Comparison of ENCODE assay signal across 8 cellular contexts in the genomic region with DNA sequence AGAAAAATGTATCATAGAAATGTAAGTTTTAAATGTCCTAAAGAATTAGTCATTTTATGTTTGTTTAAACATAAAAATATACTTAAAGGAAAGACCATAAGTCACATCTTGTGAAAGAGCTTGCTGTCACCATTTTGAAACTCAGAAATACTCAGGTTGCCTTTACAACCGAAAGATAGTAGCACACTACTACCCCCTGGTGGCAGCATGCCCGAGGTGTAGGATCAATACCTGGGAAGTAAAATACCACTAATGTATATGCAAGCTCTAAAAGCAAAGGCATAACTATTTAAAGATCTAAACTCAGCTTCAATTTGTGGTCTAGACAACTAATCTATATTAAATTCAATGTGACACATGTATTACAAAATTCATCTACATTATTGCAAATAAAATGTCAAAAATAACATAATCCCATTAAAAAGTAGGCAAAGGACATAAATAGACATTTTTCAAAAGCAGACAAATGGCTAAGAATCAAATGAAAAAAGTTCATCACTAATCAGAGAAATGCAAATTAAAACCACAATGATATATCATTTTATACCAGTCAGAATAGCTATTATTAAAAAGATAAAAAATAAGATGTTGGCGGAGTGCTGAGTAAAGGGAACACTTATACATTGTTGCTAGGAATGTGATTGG. TPM values are rescaled to one million over a fixed set of nuclear protein-coding genes. Genes with fewer than 3 reads are reported as not detected.
A peak's percentile ranks its signal among the peaks of the same experiment; 100 is the strongest.
DNase-seq lines count a peak whose midpoint lies in the region; ATAC-seq and TF ChIP-seq lines count a peak whose summit lies in the region.

No MANE protein-coding gene starts in this region.

- peaks cover 1% of the 10 kb centered on the region for H3K36me3 Mint-ChIP-seq in mesothelial cell of epicardium

- H3K27ac Mint-ChIP-seq in mesothelial cell of epicardium: no peak overlapping the region

- ATAC-seq in GM19043 (IDR thresholded peaks at IDR 0.05; ENCODE audit: low read depth, unreplicated experiment) (peak; percentile 89), HG03520 (IDR thresholded peaks at IDR 0.05; ENCODE audit: unreplicated experiment) (peak; percentile 88)

- H3K9me3 Mint-ChIP-seq in mesothelial cell of epicardium: peaks cover 8% of the 10 kb centered on the region

- TF ChIP-seq CTCF in mesothelial cell of epicardium (IDR thresholded peaks at IDR 0.05; ENCODE audit: unreplicated experiment): peak; percentile 86

- H3K4me1 Mint-ChIP-seq in mesothelial cell of epicardium: peaks cover 14% of the 10 kb centered on the region

- DNase-seq in AML-193 (lab: John Stamatoyannopoulos, UW): peak; percentile 81 to 82
- peak; percentile 62 for DNase-seq in NCI-H774 (lab: John Stamatoyannopoulos, UW)
- DNase-seq in activated CD4-positive, alpha-beta T cell treated with anti-CD3 and anti-CD28 coated beads, Interleukin-2, amount 50 U/mL, for 1 hour: peak; percentile 91
- DNase-seq in effector CD4-positive, alpha-beta T cell: peak; percentile 88
- peak in 1 of 2 experiments; percentile 66 for DNase-seq in mesothelial cell of epicardium (ENCODE audit: low spot score in 2 of 2, unreplicated experiment in 2 of 2)
- DNase-seq in stimulated activated CD8-positive, alpha-beta memory T cell treated with anti-CD3 and anti-CD28 coated beads, Interleukin-4, amount 100 ng/mL, for 4 hours (ENCODE audit: low read depth in 2 of 2, low spot score in 1 of 2): peak; percentile 66 to 85

- H3K27me3 Mint-ChIP-seq in mesothelial cell of epicardium (ENCODE audit: low read depth): no peaks in the 10 kb centered on the region

- H3K4me3 Mint-ChIP-seq in mesothelial cell of epicardium: no peak overlapping the region

RNA-seq across cellular contexts. Expression of gene FGL2, which starts 47.7 kb away (rescaled TPM):
- total RNA-seq in mesothelial cell of epicardium: 0.05 TPM in 1 of 3 replicates, not detected in the others
